Comparison of ENCODE assay signal across 22 cellular contexts in genomic region chr6:12297363-12298016, GRCh38.
"Had no signal": no experiment of that assay in that cellular context is flagged by ENCODE, and none has a peak within 500 bp of the region (broad histone marks: within the 10 kb centered on the region; RNA-seq: fewer than 3 reads in every experiment).

No MANE protein-coding gene starts in this region.

- H3K27me3 ChIP-seq: right atrium auricular region had no signal

- FAIRE-seq: keratinocyte, small intestine had no signal

- ATAC-seq: activated CD8-positive, alpha-beta T cell treated with anti-CD3 and anti-CD28 coated beads for 36 hours; activated naive CD8-positive, alpha-beta T cell treated with anti-CD3 and anti-CD28 coated beads, Interleukin-2, amount 50 U/mL, for 24 hours; activated T-helper 17 cell treated with anti-CD3 and anti-CD28 coated beads, Interleukin-2, amount 50 U/mL, for 72 hours; left lobe of liver had no signal

- H3K4me3 ChIP-seq: lung, right atrium auricular region, stomach had no signal

- H3K36me3 ChIP-seq: right atrium auricular region, stomach had no signal

- H3K27ac ChIP-seq: right atrium auricular region had no signal

- H3K9me3 ChIP-seq: right atrium auricular region, stomach had no signal

- DNase-seq: activated CD4-positive, alpha-beta T cell treated with anti-CD3 and anti-CD28 coated beads, Interleukin-2, amount 10 ng/mL, durations not matched to agents 24 days and 14 days; activated CD8-positive, alpha-beta T cell treated with anti-CD3 and anti-CD28 coated beads for 36 hours; activated naive CD4-positive, alpha-beta T cell treated with Interleukin-2 at 50 U/mL for 16 hours; activated naive CD8-positive, alpha-beta T cell treated with anti-CD3 and anti-CD28 coated beads, Interleukin-2, amount 50 U/mL, for 24 hours; activated T-cell treated with anti-CD3 and anti-CD28 coated beads, Interleukin-2, amount 50 U/mL, for 1 hour; aorta; cerebellar nuclear complex; cortex of kidney; effector CD4-positive, alpha-beta T cell; foreskin melanocyte; glutamatergic neuron; hypothalamus; small intestine; stimulated activated CD4-positive, alpha-beta T cell treated with anti-CD3 and anti-CD28 coated beads, Interleukin-15, amount 100 ng/mL, for 24 hours; stimulated activated CD4-positive, alpha-beta T cell treated with anti-CD3 and anti-CD28 coated beads, Interleukin-2, amount 100 ng/mL, for 48 hours; stomach; T1000 had no signal
